ENCODE assay signal across 8 cellular contexts in genomic region chr9:33076360-33077004, GRCh38. TPM values are rescaled to one million over a fixed set of nuclear protein-coding genes. Genes with fewer than 3 reads are reported as not detected.
DNase-seq lines count a peak whose midpoint lies in the region; ATAC-seq and TF ChIP-seq lines count a peak whose summit lies in the region.

Gene SMU1, minus strand, starts transcription at chr9:33076674. Its CDS starts 66 bp downstream, at chr9:33076608.

- ATAC-seq in HG02588 (IDR thresholded peaks at IDR 0.05; ENCODE audit: unreplicated experiment) (peak; percentile 99), SK-N-SH treated with all-trans-retinoic acid at 6 μM for 48 hours (peak; percentile 96)

- peaks cover 13% of the 10 kb centered on the region for H3K36me3 Mint-ChIP-seq in activated naive CD4-positive, alpha-beta T cell treated with anti-CD3 and anti-CD28 coated beads, Interleukin-2, amount 50 U/mL, for 24 hours

- H3K9me3 ChIP-seq in suprapubic skin = no peaks in the 10 kb centered on the region

- H3K9me3 Mint-ChIP-seq in activated naive CD4-positive, alpha-beta T cell treated with anti-CD3 and anti-CD28 coated beads, Interleukin-2, amount 50 U/mL, for 24 hours = no peaks in the 10 kb centered on the region

- TF ChIP-seq EP300 in suprapubic skin (IDR thresholded peaks at IDR 0.05) = no peak

- peak; percentile 21 to 84 for TF ChIP-seq POLR2A in suprapubic skin (IDR thresholded peaks at IDR 0.05)

- H3K4me1 ChIP-seq in suprapubic skin = peaks cover 32% of the 10 kb centered on the region

- peak within 1 kb of the TSS; percentile 96 for H3K27ac Mint-ChIP-seq in activated naive CD4-positive, alpha-beta T cell treated with anti-CD3 and anti-CD28 coated beads, Interleukin-2, amount 50 U/mL, for 24 hours

- DNase-seq in GM06990 (ENCODE audit: extremely low read depth, insufficient read length) = peak; percentile 94
- DNase-seq in NCI-H1092 (lab: John Stamatoyannopoulos, UW) = peak; percentile 98
- peak; percentile 94 for DNase-seq in globus pallidus (ENCODE audit: low spot score)
- peak; percentile 51 to 99 (median 93) for DNase-seq in nucleus accumbens (lab: John Stamatoyannopoulos, UW)
- DNase-seq in suprapubic skin (ENCODE audit: low spot score in 2 of 2) = peak; percentile 99

- peak within 1 kb of the TSS; percentile 92 for H3K27ac ChIP-seq in suprapubic skin

- H3K4me1 Mint-ChIP-seq in activated naive CD4-positive, alpha-beta T cell treated with anti-CD3 and anti-CD28 coated beads, Interleukin-2, amount 50 U/mL, for 24 hours = peaks cover 46% of the 10 kb centered on the region

- H3K4me3 ChIP-seq in GM06990 (replicated peaks; ENCODE audit: low read depth, low read length) (peak within 1 kb of the TSS; percentile 87), suprapubic skin (peak within 1 kb of the TSS; percentile 76)

- no peaks in the 10 kb centered on the region for H3K27me3 ChIP-seq in GM06990 (replicated peaks; ENCODE audit: control insufficient read depth, insufficient read depth, low read length)
- no peaks in the 10 kb centered on the region for H3K27me3 ChIP-seq in suprapubic skin

- 4% methylated on average over 15 of the region's 45 CpGs for WGBS in suprapubic skin

- no peaks in the 10 kb centered on the region for H3K27me3 Mint-ChIP-seq in activated naive CD4-positive, alpha-beta T cell treated with anti-CD3 and anti-CD28 coated beads, Interleukin-2, amount 50 U/mL, for 24 hours

- H3K4me3 Mint-ChIP-seq in activated naive CD4-positive, alpha-beta T cell treated with anti-CD3 and anti-CD28 coated beads, Interleukin-2, amount 50 U/mL, for 24 hours = peak within 1 kb of the TSS; percentile 97

- no peak for TF ChIP-seq CTCF in GM06990 (IDR thresholded peaks at IDR 0.05; ENCODE audit: insufficient read depth, low read length, poor library complexity, severe bottlenecking)
- TF ChIP-seq CTCF in suprapubic skin (IDR thresholded peaks at IDR 0.05) = no peak

- H3K36me3 ChIP-seq in GM06990 (ENCODE audit: control insufficient read depth, insufficient read depth, low read length) = peaks cover 10% of the 10 kb centered on the region
- peaks cover 28% of the 10 kb centered on the region for H3K36me3 ChIP-seq in suprapubic skin

TF ChIP-seq in SK-N-SH treated with all-trans-retinoic acid at 6 μM for 48 hours, 23 proteins besides CTCF, POLR2A, EP300 and RAD21:
- TF ChIP-seq GLIS3 (CRISPR knock-in tag; IDR thresholded peaks at IDR 0.05) = no peak
- no peak for TF ChIP-seq PPARA (CRISPR knock-in tag; IDR thresholded peaks at IDR 0.05; ENCODE audit: borderline replicate concordance)
- TF ChIP-seq SNAI2 (CRISPR knock-in tag; IDR thresholded peaks at IDR 0.05) = 0 out of 2 replicates have a peak, but pooled peaks have one; percentile 42
- no peak for TF ChIP-seq ZNF70 (CRISPR knock-in tag; IDR thresholded peaks at IDR 0.05)

RNA-seq across cellular contexts. Expression of gene SMU1, which starts in this region (rescaled TPM):
- 10 to 100 TPM; 14.3 to 18.5 (median 16.7) TPM for total RNA-seq in suprapubic skin

Comparison
In these comparisons a context has a peak if more than half of its experiments do, and no peak if none do; other contexts are left out.
1. Peak in every context shown above with its lines: DNase-seq, ATAC-seq, H3K4me3 ChIP-seq and H3K27ac ChIP-seq.